ENCODE assay signal across 1 cellular context in the genomic region with DNA sequence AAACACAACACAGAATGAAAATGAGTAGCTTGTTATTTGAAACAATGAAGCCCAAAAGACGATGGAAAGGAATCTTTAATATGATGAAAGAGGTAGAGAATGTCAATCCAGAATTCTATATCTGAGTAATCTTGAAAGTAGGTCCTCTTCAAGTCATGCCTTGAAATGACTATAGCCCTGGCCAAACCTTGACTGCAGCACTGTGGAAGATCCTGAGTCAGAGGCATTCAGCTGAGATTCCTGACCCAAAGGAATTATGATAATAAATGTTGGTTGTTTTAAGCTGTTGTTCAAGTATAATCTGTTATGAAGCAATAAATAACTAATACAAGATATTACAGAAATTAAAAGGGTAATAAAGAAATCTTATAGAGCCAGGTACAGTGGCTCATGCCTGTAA.
TF ChIP-seq lines count a peak whose summit lies in the region.

No MANE protein-coding gene starts in this region.

TF ChIP-seq in GM12878, 131 proteins besides CTCF, POLR2A, EP300 and RAD21 (continued from another document):
- TF ChIP-seq, protein P1, sequence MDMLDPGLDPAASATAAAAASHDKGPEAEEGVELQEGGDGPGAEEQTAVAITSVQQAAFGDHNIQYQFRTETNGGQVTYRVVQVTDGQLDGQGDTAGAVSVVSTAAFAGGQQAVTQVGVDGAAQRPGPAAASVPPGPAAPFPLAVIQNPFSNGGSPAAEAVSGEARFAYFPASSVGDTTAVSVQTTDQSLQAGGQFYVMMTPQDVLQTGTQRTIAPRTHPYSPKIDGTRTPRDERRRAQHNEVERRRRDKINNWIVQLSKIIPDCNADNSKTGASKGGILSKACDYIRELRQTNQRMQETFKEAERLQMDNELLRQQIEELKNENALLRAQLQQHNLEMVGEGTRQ (IDR thresholded peaks at IDR 0.05; ENCODE audit: borderline replicate concordance, low read depth, low read length): no peak
- TF ChIP-seq NFXL1 (IDR thresholded peaks at IDR 0.05; ENCODE audit: borderline replicate concordance): no peak
- peak; percentile 33; the same call in 1 of the 2 replicates for TF ChIP-seq JUNB (IDR thresholded peaks at IDR 0.05)
- TF ChIP-seq IRF4 (IDR thresholded peaks at IDR 0.05; ENCODE audit: low read depth, low read length): no peak
